20 cellular contexts compared by ENCODE assay signal in the genomic region with DNA sequence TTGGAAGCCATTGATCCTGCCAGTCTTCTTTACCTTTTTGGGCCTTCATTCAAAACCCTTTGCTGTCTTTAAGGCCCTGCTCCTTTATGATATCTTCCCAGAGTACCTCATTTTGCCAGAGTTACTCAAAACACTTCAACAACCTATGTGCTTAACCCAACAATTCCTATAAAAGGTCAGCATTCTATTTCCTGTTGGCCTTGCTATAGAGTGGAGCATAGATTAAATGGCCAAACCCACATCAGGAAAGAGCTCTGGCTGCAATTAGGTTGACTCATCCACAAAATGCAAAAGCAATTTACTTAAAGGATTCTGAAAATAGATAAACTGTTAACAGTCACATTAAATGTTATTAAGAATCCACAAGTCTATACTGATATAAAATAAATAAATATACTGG. TPM values are rescaled to one million over a fixed set of nuclear protein-coding genes. Genes with fewer than 3 reads are reported as not detected.
A peak's percentile ranks its signal among the peaks of the same experiment; 100 is the strongest.
DNase-seq lines count a peak whose midpoint lies in the region; ATAC-seq and TF ChIP-seq lines count a peak whose summit lies in the region.
"Had no signal": no experiment of that assay in that cellular context is flagged by ENCODE, and none has a peak within 500 bp of the region (broad histone marks: within the 10 kb centered on the region; RNA-seq: fewer than 3 reads in every experiment).

No MANE protein-coding gene starts in this region.

- H3K27me3 Mint-ChIP-seq in activated CD4-positive, alpha-beta T cell treated with anti-CD3 and anti-CD28 coated beads, Interleukin-2, amount 10 ng/mL, durations not matched to agents 24 days and 14 days = no peaks in the 10 kb centered on the region
- H3K27me3 Mint-ChIP-seq: activated T-cell treated with anti-CD3 and anti-CD28 coated beads, Interleukin-2, amount 50 U/mL, for 24 hours; memory B cell had no signal

- H3K36me3 Mint-ChIP-seq in activated CD4-positive, alpha-beta T cell treated with anti-CD3 and anti-CD28 coated beads, Interleukin-2, amount 10 ng/mL, durations not matched to agents 24 days and 14 days (ENCODE audit: low read depth) = no peaks in the 10 kb centered on the region

- H3K9me3 ChIP-seq in RWPE2 (ENCODE audit: severe bottlenecking) = no peaks in the 10 kb centered on the region
- no peaks in the 10 kb centered on the region for H3K9me3 ChIP-seq in smooth muscle cell (replicated peaks; ENCODE audit: low read depth)
- H3K9me3 ChIP-seq: Caco-2, colonic mucosa, esophagus squamous epithelium, right lobe of liver had no signal

- H3K4me3 Mint-ChIP-seq in activated CD4-positive, alpha-beta T cell treated with anti-CD3 and anti-CD28 coated beads, Interleukin-2, amount 10 ng/mL, durations not matched to agents 24 days and 14 days = no peak overlapping the region
- H3K4me3 Mint-ChIP-seq: activated T-cell treated with anti-CD3 and anti-CD28 coated beads, Interleukin-2, amount 50 U/mL, for 24 hours; memory B cell had no signal

- peaks cover 3% of the 10 kb centered on the region for H3K9me3 Mint-ChIP-seq in activated CD4-positive, alpha-beta T cell treated with anti-CD3 and anti-CD28 coated beads, Interleukin-2, amount 10 ng/mL, durations not matched to agents 24 days and 14 days
- H3K9me3 Mint-ChIP-seq: activated T-cell treated with anti-CD3 and anti-CD28 coated beads, Interleukin-2, amount 50 U/mL, for 24 hours; memory B cell had no signal

- H3K4me1 ChIP-seq in RWPE2 (ENCODE audit: insufficient read depth, poor library complexity, severe bottlenecking) = peaks cover 7% of the 10 kb centered on the region
- peaks cover 6% of the 10 kb centered on the region for H3K4me1 ChIP-seq in smooth muscle cell (ENCODE audit: low read depth)
- H3K4me1 ChIP-seq: colonic mucosa, right lobe of liver had no signal

- DNase-seq in activated CD4-positive, alpha-beta T cell treated with anti-CD3 and anti-CD28 coated beads, Interleukin-2, amount 10 ng/mL, durations not matched to agents 24 days and 14 days = no peak
- DNase-seq in activated CD4-positive, alpha-beta T cell treated with anti-CD3 and anti-CD28 coated beads for 4 hours = no peak
- DNase-seq in RWPE2 (ENCODE audit: low spot score) (no peak), epithelial cell of prostate (ENCODE audit: low read depth, low spot score) (no peak), smooth muscle cell (lab: John Stamatoyannopoulos, UW; ENCODE audit: unreplicated experiment) (no peak), dedifferentiated amniotic fluid mesenchymal stem cell (ENCODE audit: extremely low spot score) (no peak), nucleus accumbens (lab: John Stamatoyannopoulos, UW) (no peak)
- DNase-seq: activated CD4-positive, alpha-beta T cell treated with anti-CD3 and anti-CD28 coated beads for 48 hours; activated T-cell treated with anti-CD3 and anti-CD28 coated beads, Interleukin-2, amount 50 U/mL, for 24 hours; Caco-2; colonic mucosa; esophagus squamous epithelium; NCI-H187; NCI-H524 treated with DMSO at 0.1 percent for 48 hours; right lobe of liver; RPMI8226; stimulated activated naive CD4-positive, alpha-beta T cell had no signal

- H3K27me3 ChIP-seq in RWPE2 (ENCODE audit: insufficient read depth, poor library complexity, severe bottlenecking) (no peaks in the 10 kb centered on the region), smooth muscle cell (ENCODE audit: low read depth) (no peaks in the 10 kb centered on the region)
- H3K27me3 ChIP-seq: colonic mucosa, esophagus squamous epithelium, right lobe of liver had no signal

- H3K27ac ChIP-seq in RWPE2 (ENCODE audit: poor library complexity, severe bottlenecking) = peak overlapping the region; percentile 67
- H3K27ac ChIP-seq in epithelial cell of prostate = peak overlapping the region; percentile 45
- H3K27ac ChIP-seq in smooth muscle cell (ENCODE audit: low read depth) = peak overlapping the region; percentile 79
- H3K27ac ChIP-seq: colonic mucosa, esophagus squamous epithelium, KMS-11, right lobe of liver had no signal

- peak overlapping the region; percentile 17 for H3K27ac Mint-ChIP-seq in activated CD4-positive, alpha-beta T cell treated with anti-CD3 and anti-CD28 coated beads, Interleukin-2, amount 10 ng/mL, durations not matched to agents 24 days and 14 days
- H3K27ac Mint-ChIP-seq: activated T-cell treated with anti-CD3 and anti-CD28 coated beads, Interleukin-2, amount 50 U/mL, for 24 hours; memory B cell had no signal

- intact Hi-C loops in activated CD4-positive, alpha-beta T cell treated with anti-CD3 and anti-CD28 coated beads, Interleukin-2, amount 10 ng/mL, durations not matched to agents 24 days and 14 days (cut with micrococcal nuclease) = no loop called here

- H3K4me2 ChIP-seq in smooth muscle cell = peak overlapping the region; percentile 67
- H3K4me2 ChIP-seq: KMS-11 had no signal

- H3K4me1 Mint-ChIP-seq in activated CD4-positive, alpha-beta T cell treated with anti-CD3 and anti-CD28 coated beads, Interleukin-2, amount 10 ng/mL, durations not matched to agents 24 days and 14 days = peaks cover 2% of the 10 kb centered on the region
- H3K4me1 Mint-ChIP-seq: memory B cell had no signal

- H2AFZ ChIP-seq in smooth muscle cell (ENCODE audit: low read depth) = peak overlapping the region; percentile 81

- ATAC-seq in RWPE2 (ENCODE audit: low read depth) (peak; percentile 70), HG03039 (IDR thresholded peaks at IDR 0.05; ENCODE audit: unreplicated experiment) (no peak)
- ATAC-seq: right lobe of liver had no signal

- no peak overlapping the region for H3K9ac ChIP-seq in smooth muscle cell (ENCODE audit: low read depth)
- H3K9ac ChIP-seq: KMS-11 had no signal

- H4K20me1 ChIP-seq in smooth muscle cell (ENCODE audit: low read depth) = no peaks in the 10 kb centered on the region

- H3K36me3 ChIP-seq in RWPE2 (ENCODE audit: low read depth) (no peaks in the 10 kb centered on the region), smooth muscle cell (ENCODE audit: low read depth) (no peaks in the 10 kb centered on the region)
- H3K36me3 ChIP-seq: colonic mucosa, esophagus squamous epithelium, right lobe of liver had no signal

- no peak overlapping the region for H3K4me3 ChIP-seq in RWPE2 (ENCODE audit: severe bottlenecking)
- no peak overlapping the region for H3K4me3 ChIP-seq in smooth muscle cell
- H3K4me3 ChIP-seq: colonic mucosa, esophagus squamous epithelium, right lobe of liver had no signal

- no peaks in the 10 kb centered on the region for H3F3A ChIP-seq in smooth muscle cell (ENCODE audit: low read depth)

- no peaks in the 10 kb centered on the region for H3K79me2 ChIP-seq in smooth muscle cell (ENCODE audit: low read depth)

- TF ChIP-seq CTCF in RWPE2 (IDR thresholded peaks at IDR 0.05; ENCODE audit: poor library complexity, severe bottlenecking) (no peak), smooth muscle cell (IDR thresholded peaks at IDR 0.05; ENCODE audit: borderline replicate concordance, insufficient read depth, poor library complexity, severe bottlenecking) (no peak)

RNA-seq across cellular contexts. Expression of a gene that starts 21.2 kb away (rescaled TPM):
- total RNA-seq in activated CD4-positive, alpha-beta T cell treated with anti-CD3 and anti-CD28 coated beads, Interleukin-2, amount 10 ng/mL, durations not matched to agents 24 days and 14 days = 59.0 and 59.6 TPM in 2 replicates
- 94.5 and 142 TPM in 2 replicates for total RNA-seq in smooth muscle cell
- 192 and 193 TPM in 2 replicates for polyA plus RNA-seq in smooth muscle cell
